ENCODE assay signal across 1 cellular context in genomic region chr7:90824386-90825307, GRCh38.
TF ChIP-seq lines count a peak whose summit lies in the region.

No MANE protein-coding gene starts in this region.

TF ChIP-seq in SK-N-SH, 30 proteins besides CTCF, POLR2A, EP300 and RAD21 (continued from another document):
- no peak; the same call in 1 of the 2 replicates for TF ChIP-seq ZBTB33 (IDR thresholded peaks at IDR 0.05; ENCODE audit: borderline replicate concordance, low read depth)
- TF ChIP-seq ELF1 (IDR thresholded peaks at IDR 0.05), result no peak
- TF ChIP-seq CHD2 (IDR thresholded peaks at IDR 0.05; ENCODE audit: low read length, partially characterized antibody), result no peak
- no peak for TF ChIP-seq RFX5 (IDR thresholded peaks at IDR 0.05; ENCODE audit: low read length)
- peak; percentile 86 for TF ChIP-seq MEF2A (IDR thresholded peaks at IDR 0.05; ENCODE audit: borderline replicate concordance, low read depth)
- TF ChIP-seq REST (IDR thresholded peaks at IDR 0.05; ENCODE audit: low read depth, low read length), result 0 out of 2 replicates have a peak, but pooled peaks have one; percentile 32
- TF ChIP-seq NRF1 (IDR thresholded peaks at IDR 0.05; ENCODE audit: low read depth, low read length), result no peak
- TF ChIP-seq MXI1 (IDR thresholded peaks at IDR 0.05; ENCODE audit: low read depth, low read length), result no peak
- peak; percentile 92 for TF ChIP-seq PBX3 (IDR thresholded peaks at IDR 0.05)
- no peak for TF ChIP-seq TAF1 (IDR thresholded peaks at IDR 0.05; ENCODE audit: borderline replicate concordance, low read depth, low read length)
